8 cellular contexts compared by ENCODE assay signal in genomic region chr7:73647725-73648592, GRCh38. TPM values are rescaled to one million over a fixed set of nuclear protein-coding genes. Genes with fewer than 3 reads are reported as not detected.
DNase-seq lines count a peak whose midpoint lies in the region; ATAC-seq, FAIRE-seq and TF ChIP-seq lines count a peak whose summit lies in the region.

No MANE protein-coding gene starts in this region.

- H3K9ac ChIP-seq in kidney (ENCODE audit: low read length in 2 of 2), result no peak overlapping the region

- ATAC-seq in HG02852 (IDR thresholded peaks at IDR 0.05; ENCODE audit: unreplicated experiment), result no peak

- H3K4me1 ChIP-seq in ascending aorta (peaks cover 0 to 4% of the 10 kb centered on the region in 2 donors), kidney (ENCODE audit: control insufficient read depth in 1 of 2, insufficient read depth in 1 of 2, low read depth in 1 of 2, low read length in 2 of 2) (peaks cover 0 to 2% of the 10 kb centered on the region in 2 donors), stomach (peaks cover 6 to 14% (median 10%) of the 10 kb centered on the region in 4 donors)

- peaks cover 8% of the 10 kb centered on the region for H3K27me3 ChIP-seq in ascending aorta
- peaks cover 0 to 95% (median 48%) of the 10 kb centered on the region in 3 donors for H3K27me3 ChIP-seq in stomach

- H3K4me3 ChIP-seq in ascending aorta (peak overlapping the region; percentile 50 to 60), kidney (ENCODE audit: low read length in 2 of 2) (peak overlapping the region in 1 of 2 donors; percentile 29), stomach (peak overlapping the region; percentile 41 to 53 (median 48))

- FAIRE-seq in kidney (lab: Jason Lieb, UNC), result no peak

- no peak for TF ChIP-seq CTCF in GM10266 (IDR thresholded peaks at IDR 0.05; ENCODE audit: control insufficient read depth, insufficient read depth, low read depth, missing control alignments)
- TF ChIP-seq CTCF in ascending aorta (IDR thresholded peaks at IDR 0.05), result peak in 1 of 3 experiments; percentile 15
- no peak for TF ChIP-seq CTCF in kidney (IDR thresholded peaks at IDR 0.05; ENCODE audit: borderline replicate concordance, extremely low read depth, insufficient read depth)
- no peak for TF ChIP-seq CTCF in stomach (IDR thresholded peaks at IDR 0.05)

- H3K36me3 ChIP-seq in ascending aorta, result no peaks in the 10 kb centered on the region
- H3K36me3 ChIP-seq in kidney (ENCODE audit: control insufficient read depth in 1 of 2, insufficient read depth in 2 of 2, low read length in 2 of 2), result no peaks in the 10 kb centered on the region
- H3K36me3 ChIP-seq in stomach, result no peaks in the 10 kb centered on the region

- H3K9me3 ChIP-seq in ascending aorta (no peaks in the 10 kb centered on the region), kidney (ENCODE audit: control insufficient read depth in 1 of 2, low read length in 2 of 2) (no peaks in the 10 kb centered on the region), stomach (no peaks in the 10 kb centered on the region)

- H3K27ac ChIP-seq in ascending aorta (no peak overlapping the region), kidney (ENCODE audit: low read depth in 2 of 2, low read length in 2 of 2) (no peak overlapping the region), stomach (no peak overlapping the region)

- peak; percentile 53 for DNase-seq in GM10266 (ENCODE audit: extremely low spot score)
- peak; percentile 86 for DNase-seq in NCI-H69 (lab: John Stamatoyannopoulos, UW)
- DNase-seq in ascending aorta (ENCODE audit: low spot score in 2 of 2), result no peak
- DNase-seq in kidney, result peak; percentile 73
- DNase-seq in stomach, result peak; percentile 28
- DNase-seq in OCI-M1 (lab: John Stamatoyannopoulos, UW), result no peak
- DNase-seq in NCI-H1436 treated with DMSO at 0.1 percent for 48 hours (lab: John Stamatoyannopoulos, UW), result no peak

- intact Hi-C loops in ascending aorta (cut with DNase I) (no loop called here), kidney (cut with DNase I) (no loop called here), stomach (cut with DNase I; ENCODE audit: low total_unique reads) (no loop called here)

- no peak for TF ChIP-seq EP300 in stomach (IDR thresholded peaks at IDR 0.05)

- TF ChIP-seq POLR2A in stomach (IDR thresholded peaks at IDR 0.05), result no peak

- WGBS in stomach, 5 donors, result 1 to 2% (median 1%) methylated on average over 7 to 62 of the region's 62 CpGs

RNA-seq across cellular contexts. Expression of gene VPS37D, which starts 19.7 kb away (rescaled TPM):
- total RNA-seq in ascending aorta (1.3 TPM), kidney (13.2 TPM), stomach (under 1 TPM in 1 of 5 donors, not detected in 4; 0.55 TPM)
- polyA plus RNA-seq in kidney (ENCODE audit: insufficient read depth, low read depth, low replicate concordance) (19.3 TPM), stomach (1 to 10 TPM; 2.2 to 2.4 (median 2.3) TPM)

RNA-seq across cellular contexts. Expression of gene MLXIPL, which starts 23.6 kb away (rescaled TPM):
- total RNA-seq in ascending aorta (297 TPM), kidney (26.2 TPM), stomach (100 to 1,000 TPM in 1 of 5 donors, 10 to 100 TPM in 3, 1 to 10 TPM in 1; 4.4 to 102 (median 16.1) TPM)
- polyA plus RNA-seq in kidney (ENCODE audit: insufficient read depth, low read depth, low replicate concordance) (27.9 TPM), stomach (1 to 10 TPM; 2.4 to 3.1 (median 2.6) TPM)

RNA-seq across cellular contexts. Expression of gene DNAJC30, which starts 35.3 kb away (rescaled TPM):
- total RNA-seq in ascending aorta, result 16.0 TPM
- 15.0 TPM for total RNA-seq in kidney
- polyA plus RNA-seq in kidney (ENCODE audit: insufficient read depth, low read depth, low replicate concordance), result 28.6 TPM
- 10 to 100 TPM in 1 of 5 donors, 1 to 10 TPM in 3, not detected in 1; 1.2 to 11.3 (median 3.2) TPM for total RNA-seq in stomach
- polyA plus RNA-seq in stomach, result 1 to 10 TPM; 5.7 to 8.2 (median 8.0) TPM

RNA-seq across cellular contexts. Expression of gene BUD23, which starts 35.4 kb away (rescaled TPM):
- total RNA-seq in ascending aorta (5.6 TPM), kidney (61.0 TPM), stomach (10 to 100 TPM; 17.4 to 60.4 (median 34.5) TPM)
- polyA plus RNA-seq in kidney (ENCODE audit: insufficient read depth, low read depth, low replicate concordance) (92.7 TPM), stomach (10 to 100 TPM; 36.7 to 71.9 (median 55.8) TPM)

Comparison
In these comparisons a context has a peak if more than half of its experiments do, and no peak if none do; other contexts are left out.
1. DNase-seq: peak in GM10266 (single experiment), NCI-H69 (single experiment), kidney (single experiment) and stomach (single experiment); none in ascending aorta (0 of 2), OCI-M1 (single experiment) and NCI-H1436 treated with DMSO at 0.1 percent for 48 hours (single experiment).